Comparison of ENCODE assay signal across 9 cellular contexts in genomic region chr12:26728205-26729050, GRCh38.
DNase-seq lines count a peak whose midpoint lies in the region; ATAC-seq and TF ChIP-seq lines count a peak whose summit lies in the region.
"Had no signal": no experiment of that assay in that cellular context is flagged by ENCODE, and none has a peak within 500 bp of the region (broad histone marks: within the 10 kb centered on the region; RNA-seq: fewer than 3 reads in every experiment).

No MANE protein-coding gene starts in this region.

- H3K4me3 Mint-ChIP-seq in natural killer cell = peak overlapping the region; percentile 13
- no peak overlapping the region for H3K4me3 Mint-ChIP-seq in T-cell

- H3K27me3 Mint-ChIP-seq in natural killer cell (ENCODE audit: low read depth in 2 of 2) (no peaks in the 10 kb centered on the region), T-cell (no peaks in the 10 kb centered on the region)

- intact Hi-C loops in natural killer cell (cut with micrococcal nuclease) = no loop called here

- peaks cover 62 to 65% of the 10 kb centered on the region in 2 donors for H3K4me1 Mint-ChIP-seq in natural killer cell
- H3K4me1 Mint-ChIP-seq in T-cell = peaks cover 52 to 60% (median 55%) of the 10 kb centered on the region in 3 donors

- CTCF ChIA-PET in T-cell (lab: Charles Lee) = no interaction called here

- POLR2A ChIA-PET in T-cell (lab: Charles Lee) = no interaction called here

- no peaks in the 10 kb centered on the region for H3K36me3 Mint-ChIP-seq in natural killer cell
- H3K36me3 Mint-ChIP-seq in T-cell = peaks cover 16% of the 10 kb centered on the region

- H3K27ac Mint-ChIP-seq in natural killer cell = peak overlapping the region in 1 of 2 donors; percentile 4
- peak overlapping the region in 1 of 2 donors; percentile 41 for H3K27ac Mint-ChIP-seq in T-cell

- ATAC-seq in GM18870 (IDR thresholded peaks at IDR 0.05; ENCODE audit: unreplicated experiment) (peak; percentile 37), GM21619 (IDR thresholded peaks at IDR 0.05; ENCODE audit: unreplicated experiment) (peak; percentile 43), HG03159 (IDR thresholded peaks at IDR 0.05; ENCODE audit: unreplicated experiment) (peak; percentile 44), natural killer cell (no peak), T-cell (replicated peaks in 1 of 4) (no peak)
- ATAC-seq: gastrocnemius medialis had no signal

- H3K9me3 Mint-ChIP-seq in natural killer cell (no peaks in the 10 kb centered on the region), T-cell (no peaks in the 10 kb centered on the region)

- no peak for DNase-seq in natural killer cell
- DNase-seq in stimulated activated CD8-positive, alpha-beta memory T cell treated with anti-CD3 and anti-CD28 coated beads, Interleukin-4, amount 100 ng/mL, for 48 hours = no peak
- no peak for DNase-seq in H4 (ENCODE audit: low spot score)
- DNase-seq in T-cell = no peak
- DNase-seq: gastrocnemius medialis, posterior cingulate gyrus had no signal

- no peak for TF ChIP-seq CTCF in natural killer cell (IDR thresholded peaks at IDR 0.05)

Comparison
In these comparisons a context has a peak if more than half of its experiments do, and no peak if none do; other contexts are left out.
1. ATAC-seq: peak in GM18870 (single experiment), GM21619 (single experiment) and HG03159 (single experiment); none in natural killer cell (0 of 3) and T-cell (0 of 4).